ENCODE assay signal across 12 cellular contexts in the genomic region with DNA sequence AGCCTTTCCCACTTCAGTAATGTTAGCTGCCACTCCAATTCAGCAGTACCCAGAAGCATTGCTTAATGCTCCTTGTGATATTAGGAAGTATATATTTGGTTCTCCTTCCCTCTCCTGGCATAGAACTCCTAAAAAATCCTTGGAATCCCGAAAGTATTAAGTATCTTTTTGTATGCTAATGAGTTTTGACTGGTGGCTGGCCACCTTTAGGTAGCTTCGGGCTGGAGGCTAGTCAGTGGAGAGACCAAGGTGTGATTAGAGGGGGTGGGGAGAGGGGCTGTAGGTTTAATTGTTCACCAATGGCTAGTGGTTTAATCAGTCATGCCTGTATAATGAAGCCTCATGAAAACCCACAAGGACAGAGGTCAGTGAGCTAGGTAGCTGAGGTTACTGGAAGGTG. TPM values are rescaled to one million over a fixed set of nuclear protein-coding genes. Genes with fewer than 3 reads are reported as not detected.
A peak's percentile ranks its signal among the peaks of the same experiment; 100 is the strongest.
DNase-seq lines count a peak whose midpoint lies in the region; ATAC-seq, FAIRE-seq and TF ChIP-seq lines count a peak whose summit lies in the region.
"Had no signal": no experiment of that assay in that cellular context is flagged by ENCODE, and none has a peak within 500 bp of the region (broad histone marks: within the 10 kb centered on the region; RNA-seq: fewer than 3 reads in every experiment).

No MANE protein-coding gene starts in this region.

- no peaks in the 10 kb centered on the region for H3K27me3 Mint-ChIP-seq in MCF 10A (ENCODE audit: insufficient read depth, unreplicated experiment)
- H3K27me3 Mint-ChIP-seq in naive thymus-derived CD4-positive, alpha-beta T cell = no peaks in the 10 kb centered on the region
- H3K27me3 Mint-ChIP-seq: activated B cell treated with CpG ODN at 0.5 μM for 24 hours had no signal

- no peak for TF ChIP-seq EP300 in transverse colon (IDR thresholded peaks at IDR 0.05; ENCODE audit: low read depth)

- H3K4me3 ChIP-seq in heart left ventricle = no peak overlapping the region
- no peak overlapping the region for H3K4me3 ChIP-seq in naive thymus-derived CD4-positive, alpha-beta T cell (ENCODE audit: low read length)
- no peak overlapping the region for H3K4me3 ChIP-seq in transverse colon

- TF ChIP-seq POLR2A in heart left ventricle (IDR thresholded peaks at IDR 0.05) (no peak), transverse colon (IDR thresholded peaks at IDR 0.05) (no peak)

- no TSS peak for BruUV-seq in MCF 10A (replicated peaks; lab: Mats Ljungman, UMichigan)

- peaks cover 27 to 85% (median 60%) of the 10 kb centered on the region in 12 donors for H3K4me1 ChIP-seq in heart left ventricle
- H3K4me1 ChIP-seq in naive thymus-derived CD4-positive, alpha-beta T cell (ENCODE audit: control insufficient read depth in 2 of 2, insufficient read depth in 2 of 2, low read length in 2 of 2) = peaks cover 0 to 9% of the 10 kb centered on the region in 2 donors
- peaks cover 8 to 64% (median 29%) of the 10 kb centered on the region in 4 donors for H3K4me1 ChIP-seq in transverse colon

- 45 to 54% (median 47%) methylated on average over 2 of the region's 2 CpGs for WGBS in heart left ventricle, 4 donors
- 64 to 71% methylated on average over 2 of the region's 2 CpGs for WGBS in transverse colon (ENCODE audit: low coverage in 1 of 2), 2 donors

- in situ Hi-C loops in transverse colon (cut with MboI; ENCODE audit: low pct_ligation_motif_present in 1 of 4, low pct_unique_long_range_greater_than_20kb in 1 of 4, low sequenced_read_pairs in 3 of 4) = no loop called here

- H3K36me3 Mint-ChIP-seq in MCF 10A (ENCODE audit: insufficient read depth, unreplicated experiment) = peaks cover 92% of the 10 kb centered on the region
- H3K36me3 Mint-ChIP-seq in naive thymus-derived CD4-positive, alpha-beta T cell = peaks cover 16 to 39% (median 24%) of the 10 kb centered on the region in 5 donors

- intact Hi-C loops in heart left ventricle (cut with DNase I) (loop anchor here in 2 of 10 donors (5.0 to 10.0 kb wide), 2 partner anchors 111 to 319 kb away; a partner anchor contains a TSS), left cardiac atrium (cut with DNase I) (no loop called here), MCF 10A (cut with micrococcal nuclease) (no loop called here), transverse colon (cut with DNase I; ENCODE audit: low total_unique reads) (no loop called here)
- intact Hi-C loops in naive thymus-derived CD4-positive, alpha-beta T cell (cut with micrococcal nuclease) = no loop called here

- DNase-seq in heart left ventricle = peak in 1 of 5 donors; percentile 2
- DNase-seq in left cardiac atrium = no peak
- DNase-seq in MCF 10A (ENCODE audit: unreplicated experiment) = no peak
- no peak for DNase-seq in naive thymus-derived CD4-positive, alpha-beta T cell
- no peak for DNase-seq in transverse colon
- no peak for DNase-seq in dedifferentiated amniotic fluid mesenchymal stem cell (ENCODE audit: extremely low spot score)
- no peak for DNase-seq in HTR-8/SVneo (ENCODE audit: insufficient read length, low spot score)
- DNase-seq: activated B cell treated with CpG ODN at 0.5 μM for 24 hours, islet precursor cell, NCI-H187 treated with DMSO at 0.1 percent for 48 hours had no signal

- no peak for TF ChIP-seq CTCF in heart left ventricle (IDR thresholded peaks at IDR 0.05)
- no peak for TF ChIP-seq CTCF in MCF 10A (IDR thresholded peaks at IDR 0.05; ENCODE audit: unreplicated experiment)
- TF ChIP-seq CTCF in transverse colon (IDR thresholded peaks at IDR 0.05) = no peak

- CTCF ChIA-PET in MCF 10A (lab: Yijun Ruan, JAX) = interaction anchor here (0.6 to 4.5 kb wide), 4 partner anchors 11 to 36 kb away, joined by 3 to 36 read pairs (median 4); no protein-coding TSS in a partner anchor
- CTCF ChIA-PET in naive thymus-derived CD4-positive, alpha-beta T cell (lab: Charles Lee) = interaction anchor here (1.5 to 1.8 kb wide), 2 partner anchors 11 to 36 kb away, joined by 3 to 9 read pairs; no protein-coding TSS in a partner anchor

- H3K9me3 Mint-ChIP-seq in MCF 10A (ENCODE audit: unreplicated experiment) = no peaks in the 10 kb centered on the region
- H3K9me3 Mint-ChIP-seq in naive thymus-derived CD4-positive, alpha-beta T cell = no peaks in the 10 kb centered on the region
- H3K9me3 Mint-ChIP-seq: activated B cell treated with CpG ODN at 0.5 μM for 24 hours had no signal

- ATAC-seq in heart left ventricle (no peak), left cardiac atrium (no peak), HG02571 (IDR thresholded peaks at IDR 0.05; ENCODE audit: unreplicated experiment) (no peak)
- ATAC-seq in naive thymus-derived CD4-positive, alpha-beta T cell = no peak

- no peak for FAIRE-seq in HTR-8/SVneo (lab: Jason Lieb, UNC)
- FAIRE-seq: endometrium had no signal

- H3K36me3 ChIP-seq in heart left ventricle (peaks cover 0 to 99% (median 79%) of the 10 kb centered on the region in 9 donors), transverse colon (peaks cover 0 to 69% (median 27%) of the 10 kb centered on the region in 4 donors)
- peaks cover 25 to 83% (median 39%) of the 10 kb centered on the region in 3 experiments for H3K36me3 ChIP-seq in naive thymus-derived CD4-positive, alpha-beta T cell (ENCODE audit: control insufficient read depth in 2 of 3, insufficient read depth in 3 of 3, low read length in 3 of 3)

- peak overlapping the region; percentile 21 for H3K4me3 Mint-ChIP-seq in MCF 10A (ENCODE audit: unreplicated experiment)
- H3K4me3 Mint-ChIP-seq in naive thymus-derived CD4-positive, alpha-beta T cell = no peak overlapping the region
- H3K4me3 Mint-ChIP-seq: activated B cell treated with CpG ODN at 0.5 μM for 24 hours had no signal

- H3K27ac Mint-ChIP-seq in MCF 10A (ENCODE audit: low read depth, unreplicated experiment) = peak overlapping the region; percentile 75
- peak overlapping the region in 8 of 9 donors; percentile 66 to 90 (median 77) for H3K27ac Mint-ChIP-seq in naive thymus-derived CD4-positive, alpha-beta T cell

- H3K9me3 ChIP-seq in heart left ventricle (no peaks in the 10 kb centered on the region), transverse colon (no peaks in the 10 kb centered on the region)
- H3K9me3 ChIP-seq in naive thymus-derived CD4-positive, alpha-beta T cell (ENCODE audit: control insufficient read depth in 2 of 3, low read length in 3 of 3) = no peaks in the 10 kb centered on the region

- POLR2A ChIA-PET in MCF 10A (lab: Yijun Ruan, JAX) = interaction anchor here (2.1 to 15.1 kb wide), 3 partner anchors 10 to 111 kb away, joined by 5 to 615 read pairs (median 39); a partner anchor contains a TSS
- POLR2A ChIA-PET in naive thymus-derived CD4-positive, alpha-beta T cell (lab: Charles Lee) = interaction anchor here (1.4 to 6.5 kb wide), 2 partner anchors 11 to 12 kb away, joined by 4 to 49 read pairs; a partner anchor contains a TSS

- H3K27ac ChIP-seq in heart left ventricle (peak overlapping the region in 9 of 12 donors; percentile 33 to 86 (median 83)), transverse colon (peak overlapping the region in 3 of 4 donors; percentile 79 to 82 (median 81))
- peak overlapping the region; percentile 49 for H3K27ac ChIP-seq in naive thymus-derived CD4-positive, alpha-beta T cell (ENCODE audit: low read depth, low read length)

- H3K27me3 ChIP-seq in heart left ventricle = no peaks in the 10 kb centered on the region
- H3K27me3 ChIP-seq in naive thymus-derived CD4-positive, alpha-beta T cell (ENCODE audit: control insufficient read depth in 2 of 2, insufficient read depth in 2 of 2, low read length in 2 of 2) = no peaks in the 10 kb centered on the region
- no peaks in the 10 kb centered on the region for H3K27me3 ChIP-seq in transverse colon

- H3K4me1 Mint-ChIP-seq in MCF 10A (ENCODE audit: insufficient read depth, unreplicated experiment) = peaks cover 39% of the 10 kb centered on the region
- peaks cover 20 to 65% (median 63%) of the 10 kb centered on the region in 7 donors for H3K4me1 Mint-ChIP-seq in naive thymus-derived CD4-positive, alpha-beta T cell

RNA-seq across cellular contexts. Expression of a gene that starts 12.2 kb away (rescaled TPM):
- total RNA-seq in heart left ventricle (10 to 100 TPM; 20.8 to 75.0 (median 37.0) TPM), left cardiac atrium (10 to 100 TPM; 22.7 to 28.2 TPM), MCF 10A (2022) (18.3 and 34.3 TPM in 2 replicates), transverse colon (100 to 1,000 TPM in 3 of 4 donors, 10 to 100 TPM in 1; 90.7 to 761 (median 173) TPM)
- polyA plus RNA-seq in heart left ventricle = 100 to 1,000 TPM in 1 of 2 donors, 10 to 100 TPM in 1; 57.9 to 124 TPM
- 10 to 100 TPM; 10.1 to 29.2 (median 15.8) TPM for total RNA-seq in naive thymus-derived CD4-positive, alpha-beta T cell
- 10 to 100 TPM in 1 of 2 donors, 1 to 10 TPM in 1; 8.8 to 14.8 TPM for polyA plus RNA-seq in naive thymus-derived CD4-positive, alpha-beta T cell

RNA-seq across cellular contexts. Expression of a gene that starts 12.9 kb away (rescaled TPM):
- total RNA-seq in heart left ventricle = 100 to 1,000 TPM; 334 to 554 (median 472) TPM
- polyA plus RNA-seq in heart left ventricle = 100 to 1,000 TPM; 375 to 515 TPM
- total RNA-seq in left cardiac atrium = 100 to 1,000 TPM; 313 to 428 TPM
- 303 and 310 TPM in 2 replicates for total RNA-seq in MCF 10A (2022)
- 100 to 1,000 TPM in 3 of 5 experiments, 10 to 100 TPM in 2; 82.8 to 138 (median 121) TPM for total RNA-seq in naive thymus-derived CD4-positive, alpha-beta T cell
- 100 to 1,000 TPM; 170 to 193 TPM for polyA plus RNA-seq in naive thymus-derived CD4-positive, alpha-beta T cell
- total RNA-seq in transverse colon = 100 to 1,000 TPM in 3 of 4 donors, 10 to 100 TPM in 1; 52.1 to 234 (median 149) TPM
